8 cellular contexts compared by ENCODE assay signal in genomic region chr21:25607151-25607811, GRCh38. TPM values are rescaled to one million over a fixed set of nuclear protein-coding genes. Genes with fewer than 3 reads are reported as not detected.
DNase-seq lines count a peak whose midpoint lies in the region; ATAC-seq and TF ChIP-seq lines count a peak whose summit lies in the region.

Gene MRPL39, minus strand, starts transcription at chr21:25607481. Its CDS starts 6 bp downstream, at chr21:25607475.

- H3K4me1 ChIP-seq in right cardiac atrium (ENCODE audit: control insufficient read depth, insufficient read depth, low read length) (no peaks in the 10 kb centered on the region), vagina (peaks cover 29% of the 10 kb centered on the region)

- H3K4me3 Mint-ChIP-seq in T-helper 17 cell: peak within 1 kb of the TSS; percentile 100

- H3K27me3 Mint-ChIP-seq in T-helper 17 cell: no peaks in the 10 kb centered on the region

- ATAC-seq in HG02885 (IDR thresholded peaks at IDR 0.05; ENCODE audit: poor library complexity, unreplicated experiment) (peak; percentile 93), T-helper 17 cell (peak; percentile 89), right cardiac atrium (peak; percentile 98)

- intact Hi-C loops in right cardiac atrium (cut with DNase I) (loop anchor here in 3 of 4 donors (5.0 to 10.0 kb wide), 3 partner anchors 100 to 128 kb away; partner anchors contain the start of genes ATP5PF (in 1 of the 3) and GABPA (in 1 of the 3)), vagina (cut with DNase I) (no loop called here)

- no peaks in the 10 kb centered on the region for H3K9me3 ChIP-seq in T-helper 17 cell (ENCODE audit: control insufficient read depth, low read length, poor library complexity, severe bottlenecking)
- H3K9me3 ChIP-seq in right cardiac atrium (ENCODE audit: control insufficient read depth, low read length): no peaks in the 10 kb centered on the region
- no peaks in the 10 kb centered on the region for H3K9me3 ChIP-seq in vagina

- TF ChIP-seq POLR2A in GM15510 (IDR thresholded peaks at IDR 0.05; ENCODE audit: borderline replicate concordance, extremely low read depth, insufficient read length): peak; percentile 85
- no peak for TF ChIP-seq POLR2A in vagina (IDR thresholded peaks at IDR 0.05)

- H3K27me3 ChIP-seq in right cardiac atrium (ENCODE audit: control insufficient read depth, insufficient read depth) (no peaks in the 10 kb centered on the region), vagina (no peaks in the 10 kb centered on the region)

- DNase-seq in NCI-H1694 (lab: John Stamatoyannopoulos, UW): peak; percentile 89
- DNase-seq in T-helper 17 cell: peak; percentile 68 to 78 (median 70)
- peak; percentile 89 to 95 (median 94) for DNase-seq in right cardiac atrium
- DNase-seq in putamen (ENCODE audit: low spot score): peak; percentile 84
- DNase-seq in vagina (ENCODE audit: extremely low spot score in 2 of 2): no peak

- H3K4me3 ChIP-seq in right cardiac atrium (ENCODE audit: low read length) (peak within 1 kb of the TSS; percentile 65), vagina (peak within 1 kb of the TSS; percentile 57 to 95)

- WGBS in right cardiac atrium: under 1% methylated on average over 57 of the region's 57 CpGs

- H3K27ac Mint-ChIP-seq in T-helper 17 cell: peak within 1 kb of the TSS; percentile 99

- H3K27ac ChIP-seq in angular gyrus (ENCODE audit: low read depth, low read length): peak within 1 kb of the TSS; percentile 35
- H3K27ac ChIP-seq in right cardiac atrium (ENCODE audit: low read length): peak within 1 kb of the TSS; percentile 76
- peak within 1 kb of the TSS; percentile 87 for H3K27ac ChIP-seq in vagina

- H3K4me1 Mint-ChIP-seq in T-helper 17 cell: peaks cover 30% of the 10 kb centered on the region

- H3K36me3 Mint-ChIP-seq in T-helper 17 cell (ENCODE audit: low read depth): peaks cover 3% of the 10 kb centered on the region

- peak; percentile 19 to 37 (median 22) for TF ChIP-seq CTCF in vagina (IDR thresholded peaks at IDR 0.05)

- peaks cover 0 to 9% of the 10 kb centered on the region in 2 donors for H3K36me3 ChIP-seq in vagina

RNA-seq across cellular contexts. Expression of gene MRPL39, which starts in this region (rescaled TPM):
- total RNA-seq in T-helper 17 cell (1 to 10 TPM; 8.9 to 9.9 TPM), right cardiac atrium (10 to 100 TPM; 30.6 to 38.3 (median 34.5) TPM), vagina (8.8 TPM)
- 68.9 TPM for polyA plus RNA-seq in right cardiac atrium

Comparison
In these comparisons a context has a peak if more than half of its experiments do, and no peak if none do; other contexts are left out.
1. DNase-seq: peak in NCI-H1694 (single experiment), T-helper 17 cell (3 of 3), right cardiac atrium (3 of 3) and putamen (single experiment); none in vagina (0 of 2).
2. H3K27ac ChIP-seq: peak in every context shown above with its lines; median percentile 87 in vagina; 76 in right cardiac atrium; 35 in angular gyrus.
3. Peak in every context shown above with its lines, with median percentiles within 50 percentile points of each other: ATAC-seq.